ENCODE assay signal across 40 cellular contexts in the genomic region with DNA sequence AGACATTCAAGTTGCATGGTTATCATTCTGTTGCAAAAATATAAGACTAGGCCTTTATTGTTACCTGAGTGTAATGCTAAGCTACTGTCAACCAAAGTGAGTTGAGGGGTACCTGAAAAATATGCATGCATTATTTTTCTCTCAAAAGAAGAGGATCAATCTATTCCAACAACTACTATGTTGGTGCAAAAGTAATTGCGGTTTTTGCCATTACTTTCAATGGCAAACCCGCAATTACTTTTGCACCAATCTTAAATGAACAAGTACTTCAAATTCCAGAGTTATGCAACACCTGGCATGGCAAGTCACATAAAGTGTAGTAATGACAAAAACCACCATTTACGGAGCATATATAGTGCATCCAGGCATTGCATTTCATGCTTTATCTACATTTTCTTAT.
"Had no signal": no experiment of that assay in that cellular context is flagged by ENCODE, and none has a peak within 500 bp of the region (broad histone marks: within the 10 kb centered on the region; RNA-seq: fewer than 3 reads in every experiment).

No MANE protein-coding gene starts in this region.

- FAIRE-seq: astrocyte, bronchial epithelial cell had no signal

- DNase-seq: activated effector memory CD4-positive, alpha-beta T cell treated with anti-CD3 and anti-CD28 coated beads, Interleukin-2, amount 50 U/mL, for 16 hours; activated effector memory CD4-positive, alpha-beta T cell treated with Interleukin-2 at 50 U/mL for 16 hours; activated gamma-delta T cell; activated gamma-delta T cell treated with Interleukin-2 at 50 U/mL for 16 hours; activated naive CD4-positive, alpha-beta T cell; activated naive CD4-positive, alpha-beta T cell treated with anti-CD3 and anti-CD28 coated beads for 36 hours; activated naive CD4-positive, alpha-beta T cell treated with anti-CD3 and anti-CD28 coated beads, Interleukin-2, amount 10 ng/mL, durations not matched to agents 7 days and 5 days; activated naive CD4-positive, alpha-beta T cell treated with anti-CD3 and anti-CD28 coated beads, Interleukin-2, amount 50 U/mL, for 16 hours; activated naive CD4-positive, alpha-beta T cell treated with Interleukin-2 at 50 U/mL for 16 hours; activated naive CD8-positive, alpha-beta T cell treated with anti-CD3 and anti-CD28 coated beads for 36 hours; activated naive CD8-positive, alpha-beta T cell treated with anti-CD3 and anti-CD28 coated beads, Interleukin-2, amount 10 ng/mL, durations not matched to agents 7 days and 5 days; activated naive CD8-positive, alpha-beta T cell treated with anti-CD3 and anti-CD28 coated beads, Interleukin-2, amount 50 U/mL, for 24 hours; activated T-cell treated with anti-CD3 and anti-CD28 coated beads, Interleukin-2, amount 50 U/mL, for 1 hour; activated T-cell treated with anti-CD3 and anti-CD28 coated beads, Interleukin-2, amount 50 U/mL, for 24 hours; activated T-cell treated with anti-CD3 and anti-CD28 coated beads, Interleukin-2, amount 50 U/mL, for 4 hours; activated T-cell treated with anti-CD3 and anti-CD28 coated beads, Interleukin-2, amount 50 U/mL, for 48 hours; activated T-cell treated with anti-CD3 and anti-CD28 coated beads, Interleukin-2, amount 50 U/mL, for 72 hours; adrenal gland; amniotic stem cell; amygdala; anterior cingulate cortex; aorta; body of pancreas; brain microvascular endothelial cell; caudate nucleus; central memory CD4-positive, alpha-beta T cell; cerebellar nuclear complex had no signal

- H3K4me3 Mint-ChIP-seq: activated naive CD4-positive, alpha-beta T cell treated with anti-CD3 and anti-CD28 coated beads for 36 hours; activated naive CD4-positive, alpha-beta T cell treated with anti-CD3 and anti-CD28 coated beads, Interleukin-2, amount 10 ng/mL, durations not matched to agents 7 days and 5 days; activated naive CD4-positive, alpha-beta T cell treated with anti-CD3 and anti-CD28 coated beads, Interleukin-2, amount 50 U/mL, for 24 hours; activated naive CD8-positive, alpha-beta T cell; activated naive CD8-positive, alpha-beta T cell treated with anti-CD3 and anti-CD28 coated beads for 36 hours; activated naive CD8-positive, alpha-beta T cell treated with anti-CD3 and anti-CD28 coated beads, Interleukin-2, amount 10 ng/mL, durations not matched to agents 7 days and 5 days; activated naive CD8-positive, alpha-beta T cell treated with anti-CD3 and anti-CD28 coated beads, Interleukin-2, amount 50 U/mL, for 24 hours; activated T-cell treated with anti-CD3 and anti-CD28 coated beads, Interleukin-2, amount 50 U/mL, for 24 hours; activated T-cell treated with anti-CD3 and anti-CD28 coated beads, Interleukin-2, amount 50 U/mL, for 4 hours; activated T-cell treated with anti-CD3 and anti-CD28 coated beads, Interleukin-2, amount 50 U/mL, for 72 hours; activated T-helper 1 cell treated with anti-CD3 and anti-CD28 coated beads, Interleukin-12 subunit alpha, Interleukin-12 subunit beta, Interleukin-2, Interleukin-4 antibody, amounts not matched to agents 30 ng/mL and 10 ng/mL and 1 ng/mL, durations not matched to agents 14 hours and 24 hours and 36 hours; activated T-helper 17 cell treated with anti-CD3 and anti-CD28 coated beads, Interleukin-2, amount 50 U/mL, for 72 hours; brain; central memory CD8-positive, alpha-beta T cell had no signal

- H3K36me3 Mint-ChIP-seq: activated naive CD4-positive, alpha-beta T cell treated with anti-CD3 and anti-CD28 coated beads, Interleukin-2, amount 10 ng/mL, durations not matched to agents 7 days and 5 days; activated naive CD4-positive, alpha-beta T cell treated with anti-CD3 and anti-CD28 coated beads, Interleukin-2, amount 50 U/mL, for 24 hours; activated naive CD4-positive, alpha-beta T cell treated with anti-CD3 and anti-CD28 coated beads, Interleukin-2, amount 50 U/mL, for 72 hours; activated naive CD8-positive, alpha-beta T cell; activated naive CD8-positive, alpha-beta T cell treated with anti-CD3 and anti-CD28 coated beads for 36 hours; activated naive CD8-positive, alpha-beta T cell treated with anti-CD3 and anti-CD28 coated beads, Interleukin-2, amount 10 ng/mL, durations not matched to agents 7 days and 5 days; brain had no signal

- H3K27ac ChIP-seq: adrenal gland, ascending aorta, body of pancreas, brain microvascular endothelial cell, breast epithelium, cardiac muscle cell had no signal

- H3K4me1 Mint-ChIP-seq: activated naive CD4-positive, alpha-beta T cell treated with anti-CD3 and anti-CD28 coated beads, Interleukin-2, amount 10 ng/mL, durations not matched to agents 7 days and 5 days; activated naive CD4-positive, alpha-beta T cell treated with anti-CD3 and anti-CD28 coated beads, Interleukin-2, amount 50 U/mL, for 24 hours; activated naive CD8-positive, alpha-beta T cell treated with anti-CD3 and anti-CD28 coated beads for 36 hours; activated naive CD8-positive, alpha-beta T cell treated with anti-CD3 and anti-CD28 coated beads, Interleukin-2, amount 10 ng/mL, durations not matched to agents 7 days and 5 days; activated naive CD8-positive, alpha-beta T cell treated with anti-CD3 and anti-CD28 coated beads, Interleukin-2, amount 50 U/mL, for 24 hours; activated T-helper 17 cell treated with anti-CD3 and anti-CD28 coated beads, Interleukin-2, amount 50 U/mL, for 72 hours; brain; central memory CD8-positive, alpha-beta T cell had no signal

- H3K4me1 ChIP-seq: adrenal gland, ascending aorta, body of pancreas, breast epithelium had no signal

- H3K36me3 ChIP-seq: adrenal gland, ascending aorta, brain microvascular endothelial cell, breast epithelium, cardiac muscle cell had no signal

- H3K9me3 Mint-ChIP-seq: activated naive CD4-positive, alpha-beta T cell treated with anti-CD3 and anti-CD28 coated beads for 36 hours; activated naive CD4-positive, alpha-beta T cell treated with anti-CD3 and anti-CD28 coated beads, Interleukin-2, amount 50 U/mL, for 24 hours; activated naive CD4-positive, alpha-beta T cell treated with anti-CD3 and anti-CD28 coated beads, Interleukin-2, amount 50 U/mL, for 72 hours; activated naive CD8-positive, alpha-beta T cell treated with anti-CD3 and anti-CD28 coated beads for 36 hours; activated T-cell treated with anti-CD3 and anti-CD28 coated beads, Interleukin-2, amount 50 U/mL, for 24 hours; activated T-helper 1 cell treated with anti-CD3 and anti-CD28 coated beads, Interleukin-12 subunit alpha, Interleukin-12 subunit beta, Interleukin-2, Interleukin-4 antibody, amounts not matched to agents 30 ng/mL and 10 ng/mL and 1 ng/mL, durations not matched to agents 14 hours and 24 hours and 36 hours; activated T-helper 2 cell treated with anti-CD3 and anti-CD28 coated beads, Interferon-gamma antibody, Interleukin-2, Interleukin-4, amounts not matched to agents 10 μg/mL and 5 μg/mL and 100 μg/mL, durations not matched to agents 14 hours and 24 hours and 36 hours had no signal

- H3K27me3 Mint-ChIP-seq: activated naive CD4-positive, alpha-beta T cell treated with anti-CD3 and anti-CD28 coated beads, Interleukin-2, amount 10 ng/mL, durations not matched to agents 7 days and 5 days; activated naive CD8-positive, alpha-beta T cell treated with anti-CD3 and anti-CD28 coated beads for 36 hours; activated naive CD8-positive, alpha-beta T cell treated with anti-CD3 and anti-CD28 coated beads, Interleukin-2, amount 10 ng/mL, durations not matched to agents 7 days and 5 days; activated naive CD8-positive, alpha-beta T cell treated with anti-CD3 and anti-CD28 coated beads, Interleukin-2, amount 50 U/mL, for 24 hours; activated T-cell treated with anti-CD3 and anti-CD28 coated beads, Interleukin-2, amount 50 U/mL, for 24 hours; central memory CD8-positive, alpha-beta T cell had no signal

- H3K9me3 ChIP-seq: ascending aorta, breast epithelium had no signal

- H3K27me3 ChIP-seq: adrenal gland, ascending aorta, body of pancreas, brain microvascular endothelial cell, breast epithelium, cardiac muscle cell had no signal

- H3K27ac Mint-ChIP-seq: activated naive CD4-positive, alpha-beta T cell treated with anti-CD3 and anti-CD28 coated beads for 36 hours; activated naive CD4-positive, alpha-beta T cell treated with anti-CD3 and anti-CD28 coated beads, Interleukin-2, amount 10 ng/mL, durations not matched to agents 7 days and 5 days; activated naive CD4-positive, alpha-beta T cell treated with anti-CD3 and anti-CD28 coated beads, Interleukin-2, amount 50 U/mL, for 24 hours; activated naive CD4-positive, alpha-beta T cell treated with anti-CD3 and anti-CD28 coated beads, Interleukin-2, amount 50 U/mL, for 72 hours; activated naive CD8-positive, alpha-beta T cell; activated naive CD8-positive, alpha-beta T cell treated with anti-CD3 and anti-CD28 coated beads for 36 hours; activated naive CD8-positive, alpha-beta T cell treated with anti-CD3 and anti-CD28 coated beads, Interleukin-2, amount 10 ng/mL, durations not matched to agents 7 days and 5 days; activated naive CD8-positive, alpha-beta T cell treated with anti-CD3 and anti-CD28 coated beads, Interleukin-2, amount 50 U/mL, for 24 hours; activated T-cell treated with anti-CD3 and anti-CD28 coated beads, Interleukin-2, amount 50 U/mL, for 24 hours; activated T-cell treated with anti-CD3 and anti-CD28 coated beads, Interleukin-2, amount 50 U/mL, for 72 hours; activated T-helper 1 cell treated with anti-CD3 and anti-CD28 coated beads, Interleukin-12 subunit alpha, Interleukin-12 subunit beta, Interleukin-2, Interleukin-4 antibody, amounts not matched to agents 30 ng/mL and 10 ng/mL and 1 ng/mL, durations not matched to agents 14 hours and 24 hours and 36 hours; activated T-helper 17 cell treated with anti-CD3 and anti-CD28 coated beads, Interleukin-2, amount 50 U/mL, for 72 hours; activated T-helper 2 cell treated with anti-CD3 and anti-CD28 coated beads, Interferon-gamma antibody, Interleukin-2, Interleukin-4, amounts not matched to agents 10 μg/mL and 5 μg/mL and 100 μg/mL, durations not matched to agents 14 hours and 24 hours and 36 hours; brain had no signal

- ATAC-seq: activated naive CD4-positive, alpha-beta T cell treated with anti-CD3 and anti-CD28 coated beads, Interleukin-2, amount 50 U/mL, for 72 hours; activated naive CD8-positive, alpha-beta T cell treated with anti-CD3 and anti-CD28 coated beads, Interleukin-2, amount 50 U/mL, for 24 hours; activated T-cell treated with anti-CD3 and anti-CD28 coated beads, Interleukin-2, amount 50 U/mL, for 4 hours; activated T-cell treated with anti-CD3 and anti-CD28 coated beads, Interleukin-2, amount 50 U/mL, for 72 hours; activated T-helper 17 cell treated with anti-CD3 and anti-CD28 coated beads, Interleukin-2, amount 50 U/mL, for 72 hours; body of pancreas had no signal

- H3K4me3 ChIP-seq: adrenal gland, ascending aorta, body of pancreas, breast epithelium, cardiac muscle cell had no signal
